In genomic region chr20:59932616-59933295, GRCh38 we compare ENCODE assay signal across 11 cellular contexts. TPM values are rescaled to one million over a fixed set of nuclear protein-coding genes. Genes with fewer than 3 reads are reported as not detected.
DNase-seq lines count a peak whose midpoint lies in the region; ATAC-seq and TF ChIP-seq lines count a peak whose summit lies in the region.
"Had no signal": no experiment of that assay in that cellular context is flagged by ENCODE, and none has a peak within 500 bp of the region (broad histone marks: within the 10 kb centered on the region; RNA-seq: fewer than 3 reads in every experiment).

No MANE protein-coding gene starts in this region.

- H3K9ac ChIP-seq in mesenchymal stem cell (ENCODE audit: low read length) = no peak overlapping the region
- H3K9ac ChIP-seq: BLaER1 had no signal

- H4K91ac ChIP-seq in mesenchymal stem cell (ENCODE audit: low read length) = peak overlapping the region; percentile 15

- H2AFZ ChIP-seq in mesenchymal stem cell (ENCODE audit: low read depth, low read length) = no peak overlapping the region

- intact Hi-C loops in heart left ventricle (cut with DNase I) = loop anchor here in 1 of 10 donors (10.0 kb wide), 1 partner anchor 148 kb away; no protein-coding TSS in a partner anchor
- intact Hi-C loops in Right ventricle myocardium inferior (cut with DNase I) = loop anchor here (10.0 kb wide), 1 partner anchor 148 kb away; no protein-coding TSS in a partner anchor
- intact Hi-C loops in activated T-helper 2 cell treated with anti-CD3 and anti-CD28 coated beads, Interferon-gamma antibody, Interleukin-2, Interleukin-4, amounts not matched to agents 10 μg/mL and 5 μg/mL and 100 μg/mL, durations not matched to agents 14 hours and 24 hours and 36 hours (cut with micrococcal nuclease) = no loop called here

- TF ChIP-seq CTCF in heart left ventricle (IDR thresholded peaks at IDR 0.05) (no peak), upper lobe of left lung (IDR thresholded peaks at IDR 0.05) (no peak)

- DNase-seq in heart left ventricle (peak in 2 of 5 donors; percentile 29 to 60), Right ventricle myocardium inferior (ENCODE audit: missing footprints) (no peak), mesenchymal stem cell (no peak), upper lobe of left lung (peak in 1 of 2 donors; percentile 73), A172 (ENCODE audit: low spot score) (no peak), amniotic stem cell (lab: John Stamatoyannopoulos, UW) (no peak)
- DNase-seq in activated T-helper 2 cell treated with anti-CD3 and anti-CD28 coated beads, Interferon-gamma antibody, Interleukin-2, Interleukin-4, amounts not matched to agents 10 μg/mL and 5 μg/mL and 100 μg/mL, durations not matched to agents 14 hours and 24 hours and 36 hours (ENCODE audit: low spot score) = no peak
- DNase-seq: NCI-H1105 treated with DMSO at 0.1 percent for 48 hours, NCI-H748 treated with DMSO at 0.1 percent for 48 hours had no signal

- H2BK5ac ChIP-seq in mesenchymal stem cell (ENCODE audit: low read depth, low read length, poor library complexity, severe bottlenecking) = no peak overlapping the region

- 82 to 87% (median 85%) methylated on average over 72 of the region's 72 CpGs for WGBS in heart left ventricle, 4 donors
- WGBS in mesenchymal stem cell = 97% methylated on average over 68 of the region's 72 CpGs
- 89 to 92% methylated on average over 57 to 64 of the region's 72 CpGs for WGBS in upper lobe of left lung, 2 donors

- peak in 1 of 4 donors; percentile 4 for ATAC-seq in heart left ventricle
- no peak for ATAC-seq in Right ventricle myocardium inferior
- peak in 1 of 2 donors; percentile 27 for ATAC-seq in upper lobe of left lung (ENCODE audit: low FRiP score in 2 of 2)
- no peak for ATAC-seq in GM21786 (IDR thresholded peaks at IDR 0.05; ENCODE audit: unreplicated experiment)

- H3K4ac ChIP-seq in mesenchymal stem cell (ENCODE audit: low read depth in 1 of 2, low read length in 2 of 2) = no peak overlapping the region

- H4K8ac ChIP-seq in mesenchymal stem cell (ENCODE audit: low read length) = no peak overlapping the region

- peaks cover 9% of the 10 kb centered on the region for H3K36me3 Mint-ChIP-seq in activated T-helper 2 cell treated with anti-CD3 and anti-CD28 coated beads, Interferon-gamma antibody, Interleukin-2, Interleukin-4, amounts not matched to agents 10 μg/mL and 5 μg/mL and 100 μg/mL, durations not matched to agents 14 hours and 24 hours and 36 hours (ENCODE audit: low read depth)

- H3K4me3 ChIP-seq in heart left ventricle (peak overlapping the region in 11 of 12 donors; percentile 66 to 87 (median 75)), mesenchymal stem cell (ENCODE audit: insufficient read depth in 1 of 2, low read depth in 1 of 2, low read length in 2 of 2) (no peak overlapping the region), upper lobe of left lung (peak overlapping the region in 3 of 4 donors; percentile 72 to 85 (median 77))
- H3K4me3 ChIP-seq: BLaER1 had no signal

- H3K14ac ChIP-seq in mesenchymal stem cell (ENCODE audit: low read length in 2 of 2) = no peak overlapping the region

- H2BK120ac ChIP-seq in mesenchymal stem cell (ENCODE audit: low read depth, low read length) = no peak overlapping the region

- H3K9me3 ChIP-seq in heart left ventricle = no peaks in the 10 kb centered on the region
- H3K9me3 ChIP-seq in mesenchymal stem cell (ENCODE audit: control insufficient read depth, low read length) = no peaks in the 10 kb centered on the region
- no peaks in the 10 kb centered on the region for H3K9me3 ChIP-seq in upper lobe of left lung

- no peak overlapping the region for H2BK12ac ChIP-seq in mesenchymal stem cell (ENCODE audit: low read length in 2 of 2)

- H2AK5ac ChIP-seq in mesenchymal stem cell (ENCODE audit: low read length, severe bottlenecking) = no peak overlapping the region

- H3K79me1 ChIP-seq in mesenchymal stem cell (replicated peaks; ENCODE audit: low read length, poor library complexity, severe bottlenecking) = peaks cover 3% of the 10 kb centered on the region

- H3K18ac ChIP-seq in mesenchymal stem cell (ENCODE audit: low read depth in 1 of 2, low read length in 2 of 2) = no peak overlapping the region

- TF ChIP-seq EP300 in upper lobe of left lung (IDR thresholded peaks at IDR 0.05) = no peak

- H3K9me3 Mint-ChIP-seq in activated T-helper 2 cell treated with anti-CD3 and anti-CD28 coated beads, Interferon-gamma antibody, Interleukin-2, Interleukin-4, amounts not matched to agents 10 μg/mL and 5 μg/mL and 100 μg/mL, durations not matched to agents 14 hours and 24 hours and 36 hours = no peaks in the 10 kb centered on the region

- H3K27me3 ChIP-seq in heart left ventricle = no peaks in the 10 kb centered on the region
- no peaks in the 10 kb centered on the region for H3K27me3 ChIP-seq in mesenchymal stem cell (ENCODE audit: control insufficient read depth in 1 of 2, insufficient read depth in 1 of 2, low read length in 2 of 2)
- no peaks in the 10 kb centered on the region for H3K27me3 ChIP-seq in upper lobe of left lung

- H2BK15ac ChIP-seq in mesenchymal stem cell (ENCODE audit: low read depth, poor library complexity, severe bottlenecking) = no peak overlapping the region

- peaks cover 26% of the 10 kb centered on the region for H3K4me1 Mint-ChIP-seq in activated T-helper 2 cell treated with anti-CD3 and anti-CD28 coated beads, Interferon-gamma antibody, Interleukin-2, Interleukin-4, amounts not matched to agents 10 μg/mL and 5 μg/mL and 100 μg/mL, durations not matched to agents 14 hours and 24 hours and 36 hours (ENCODE audit: low read depth)

- H3K36me3 ChIP-seq in heart left ventricle = peaks cover 0 to 5% (median 0%) of the 10 kb centered on the region in 9 donors
- peaks cover 4 to 10% of the 10 kb centered on the region in 2 experiments for H3K36me3 ChIP-seq in mesenchymal stem cell (ENCODE audit: control insufficient read depth in 1 of 2, insufficient read depth in 2 of 2, low read depth in 1 of 2, low read length in 2 of 2)
- H3K36me3 ChIP-seq in upper lobe of left lung = peaks cover 0 to 6% (median 0%) of the 10 kb centered on the region in 4 donors

- peaks cover 0 to 35% (median 22%) of the 10 kb centered on the region in 12 donors for H3K4me1 ChIP-seq in heart left ventricle
- H3K4me1 ChIP-seq in mesenchymal stem cell (ENCODE audit: control insufficient read depth, insufficient read depth, low read depth, low read length) = peaks cover 11% of the 10 kb centered on the region
- H3K4me1 ChIP-seq in upper lobe of left lung = peaks cover 14 to 27% (median 23%) of the 10 kb centered on the region in 4 donors

- no peak overlapping the region for H3K23ac ChIP-seq in mesenchymal stem cell (ENCODE audit: low read length in 2 of 2)

- peak overlapping the region; percentile 58 for H3K4me3 Mint-ChIP-seq in activated T-helper 2 cell treated with anti-CD3 and anti-CD28 coated beads, Interferon-gamma antibody, Interleukin-2, Interleukin-4, amounts not matched to agents 10 μg/mL and 5 μg/mL and 100 μg/mL, durations not matched to agents 14 hours and 24 hours and 36 hours (ENCODE audit: low read depth)

- peaks cover 5% of the 10 kb centered on the region for H3K27me3 Mint-ChIP-seq in activated T-helper 2 cell treated with anti-CD3 and anti-CD28 coated beads, Interferon-gamma antibody, Interleukin-2, Interleukin-4, amounts not matched to agents 10 μg/mL and 5 μg/mL and 100 μg/mL, durations not matched to agents 14 hours and 24 hours and 36 hours (ENCODE audit: low read depth)

- TF ChIP-seq POLR2A in heart left ventricle (IDR thresholded peaks at IDR 0.05) (no peak), upper lobe of left lung (IDR thresholded peaks at IDR 0.05) (no peak)

- H3K27ac ChIP-seq in heart left ventricle = peak overlapping the region in 2 of 12 donors; percentile 84 to 91
- no peak overlapping the region for H3K27ac ChIP-seq in mesenchymal stem cell (ENCODE audit: low read length, poor library complexity, severe bottlenecking)
- peak overlapping the region in 1 of 4 donors; percentile 89 for H3K27ac ChIP-seq in upper lobe of left lung
- H3K27ac ChIP-seq: BLaER1 had no signal

- H3K4me2 ChIP-seq in mesenchymal stem cell (ENCODE audit: low read length, poor library complexity, severe bottlenecking) = no peak overlapping the region
- H3K4me2 ChIP-seq: BLaER1 had no signal

- H3K27ac Mint-ChIP-seq in activated T-helper 2 cell treated with anti-CD3 and anti-CD28 coated beads, Interferon-gamma antibody, Interleukin-2, Interleukin-4, amounts not matched to agents 10 μg/mL and 5 μg/mL and 100 μg/mL, durations not matched to agents 14 hours and 24 hours and 36 hours = no peak overlapping the region

RNA-seq across cellular contexts. Expression of gene SYCP2, which starts 0.7 kb away (rescaled TPM):
- total RNA-seq in heart left ventricle (1 to 10 TPM in 7 of 9 donors, under 1 TPM in 2; 0.59 to 2.6 (median 1.1) TPM), Right ventricle myocardium inferior (1.4 TPM), upper lobe of left lung (10 to 100 TPM in 1 of 6 donors, 1 to 10 TPM in 5; 1.1 to 13.3 (median 2.0) TPM)
- polyA plus RNA-seq in heart left ventricle = 1 to 10 TPM in 1 of 2 donors, under 1 TPM in 1; 0.71 to 1.6 TPM
- 4.6 and 4.9 TPM in 2 replicates for total RNA-seq in activated T-helper 2 cell treated with anti-CD3 and anti-CD28 coated beads, Interferon-gamma antibody, Interleukin-2, Interleukin-4, amounts not matched to agents 10 μg/mL and 5 μg/mL and 100 μg/mL, durations not matched to agents 14 hours and 24 hours and 36 hours
- polyA plus RNA-seq in mesenchymal stem cell (2013, experiment 1 of 2) = 0.11 TPM
- polyA plus RNA-seq in mesenchymal stem cell (2013, experiment 2 of 2) = 0.19 TPM
- total RNA-seq in A172 (2014; rRNA removed; shearing (Covaris generic)) = 0.26 and 0.29 TPM in 2 replicates

RNA-seq across cellular contexts. Expression of gene PPP1R3D, which starts 7.3 kb away (rescaled TPM):
- total RNA-seq in heart left ventricle (10 to 100 TPM in 8 of 9 donors, 1 to 10 TPM in 1; 9.1 to 14.7 (median 12.7) TPM), Right ventricle myocardium inferior (13.2 TPM), upper lobe of left lung (10 to 100 TPM in 4 of 6 donors, 1 to 10 TPM in 2; 6.3 to 12.6 (median 10.4) TPM)
- 1 to 10 TPM; 5.6 to 5.8 TPM for polyA plus RNA-seq in heart left ventricle
- total RNA-seq in activated T-helper 2 cell treated with anti-CD3 and anti-CD28 coated beads, Interferon-gamma antibody, Interleukin-2, Interleukin-4, amounts not matched to agents 10 μg/mL and 5 μg/mL and 100 μg/mL, durations not matched to agents 14 hours and 24 hours and 36 hours = 6.4 and 6.6 TPM in 2 replicates
- polyA plus RNA-seq in mesenchymal stem cell (2013, experiment 1 of 2) = 3.6 TPM
- 3.7 TPM for polyA plus RNA-seq in mesenchymal stem cell (2013, experiment 2 of 2)
- total RNA-seq in A172 (2014; rRNA removed; shearing (Covaris generic)) = 2.3 and 3.4 TPM in 2 replicates

RNA-seq across cellular contexts. Expression of gene FAM217B, which starts 7.4 kb away (rescaled TPM):
- total RNA-seq in heart left ventricle (10 to 100 TPM; 16.7 to 38.0 (median 26.4) TPM), Right ventricle myocardium inferior (40.5 TPM), upper lobe of left lung (10 to 100 TPM in 5 of 6 donors, 1 to 10 TPM in 1; 7.1 to 21.3 (median 13.0) TPM)
- polyA plus RNA-seq in heart left ventricle = 1 to 10 TPM; 5.8 to 6.3 TPM
- 27.8 and 28.8 TPM in 2 replicates for total RNA-seq in activated T-helper 2 cell treated with anti-CD3 and anti-CD28 coated beads, Interferon-gamma antibody, Interleukin-2, Interleukin-4, amounts not matched to agents 10 μg/mL and 5 μg/mL and 100 μg/mL, durations not matched to agents 14 hours and 24 hours and 36 hours
- polyA plus RNA-seq in mesenchymal stem cell (2013, experiment 1 of 2) = 14.6 TPM
- polyA plus RNA-seq in mesenchymal stem cell (2013, experiment 2 of 2) = 14.4 TPM
- total RNA-seq in A172 (2014; rRNA removed; shearing (Covaris generic)) = 3.8 and 11.5 TPM in 2 replicates

RNA-seq across cellular contexts. Expression of gene CDH26, which starts 25.5 kb away (rescaled TPM):
- 1 to 10 TPM in 4 of 9 donors, under 1 TPM in 5; 0.47 to 2.0 (median 0.98) TPM for total RNA-seq in heart left ventricle
- polyA plus RNA-seq in heart left ventricle = 1 to 10 TPM in 1 of 2 donors, under 1 TPM in 1; 0.30 to 1.3 TPM
- total RNA-seq in Right ventricle myocardium inferior = 2.3 TPM
- total RNA-seq in activated T-helper 2 cell treated with anti-CD3 and anti-CD28 coated beads, Interferon-gamma antibody, Interleukin-2, Interleukin-4, amounts not matched to agents 10 μg/mL and 5 μg/mL and 100 μg/mL, durations not matched to agents 14 hours and 24 hours and 36 hours = 0.30 and 0.85 TPM in 2 replicates
- 0.04 TPM for polyA plus RNA-seq in mesenchymal stem cell (2013, experiment 1 of 2)
- 0.04 TPM for polyA plus RNA-seq in mesenchymal stem cell (2013, experiment 2 of 2)
- total RNA-seq in upper lobe of left lung = 10 to 100 TPM in 3 of 6 donors, 1 to 10 TPM in 3; 4.0 to 18.9 (median 11.1) TPM
- total RNA-seq in A172 (2014; rRNA removed; shearing (Covaris generic)) = not detected in 2 replicates

Comparison
In these comparisons a context has a peak if more than half of its experiments do, and no peak if none do; other contexts are left out.
1. H3K4me3 ChIP-seq: peak in heart left ventricle (11 of 12) and upper lobe of left lung (3 of 4); none in mesenchymal stem cell (0 of 2).